ENCODE assay signal across 8 cellular contexts in genomic region chr12:7129647-7130536, GRCh38. TPM values are rescaled to one million over a fixed set of nuclear protein-coding genes. Genes with fewer than 3 reads are reported as not detected.
A peak's percentile ranks its signal among the peaks of the same experiment; 100 is the strongest.
DNase-seq lines count a peak whose midpoint lies in the region; ATAC-seq and TF ChIP-seq lines count a peak whose summit lies in the region.

Gene CLSTN3 (plus strand): TSS chr12:7130371. CDS start chr12:7130649, 278 bp downstream.

- H3K4me1 ChIP-seq in DOHH2 (ENCODE audit: control insufficient read depth, low read length): peaks cover 19% of the 10 kb centered on the region
- peaks cover 7% of the 10 kb centered on the region; the same call in 1 of the 2 replicates for H3K4me1 ChIP-seq in HAP-1
- peaks cover 8% of the 10 kb centered on the region for H3K4me1 ChIP-seq in psoas muscle

- H3F3A ChIP-seq in DOHH2 (ENCODE audit: control insufficient read depth, insufficient read depth): no peaks in the 10 kb centered on the region

- TF ChIP-seq CTCF in DOHH2 (IDR thresholded peaks at IDR 0.05; ENCODE audit: low read depth, low read length, poor library complexity, severe bottlenecking): no peak
- no peak for TF ChIP-seq CTCF in psoas muscle (IDR thresholded peaks at IDR 0.05)

- H3K27ac ChIP-seq in DOHH2 (ENCODE audit: low read depth, low read length) (no peak within 1 kb of the TSS), angular gyrus (ENCODE audit: low read depth, low read length) (peak within 1 kb of the TSS; percentile 87), psoas muscle (peak within 1 kb of the TSS; percentile 3)

- H3K4me3 ChIP-seq in DOHH2 (ENCODE audit: low read length): peak within 1 kb of the TSS; percentile 70
- peak within 1 kb of the TSS; percentile 64 for H3K4me3 ChIP-seq in HAP-1
- H3K4me3 ChIP-seq in psoas muscle: peak within 1 kb of the TSS; percentile 65

- peak within 1 kb of the TSS; percentile 72 for H3K4me2 ChIP-seq in DOHH2 (ENCODE audit: low read length)

- peak within 1 kb of the TSS; percentile 96 for H3K4me3 Mint-ChIP-seq in T-helper 2 cell treated with Interferon-gamma antibody and Interleukin-4, amounts not matched to agents 5 μg/mL and 100 μg/mL, for 36 hours

- H3K4me1 Mint-ChIP-seq in T-helper 2 cell treated with Interferon-gamma antibody and Interleukin-4, amounts not matched to agents 5 μg/mL and 100 μg/mL, for 36 hours (ENCODE audit: low read depth): peaks cover 28% of the 10 kb centered on the region

- H3K9me3 ChIP-seq in DOHH2 (ENCODE audit: control insufficient read depth, insufficient read depth, low read length): no peaks in the 10 kb centered on the region
- no peaks in the 10 kb centered on the region for H3K9me3 ChIP-seq in HAP-1
- H3K9me3 ChIP-seq in psoas muscle: no peaks in the 10 kb centered on the region

- peak within 1 kb of the TSS; percentile 92 for H3K27ac Mint-ChIP-seq in T-helper 2 cell treated with Interferon-gamma antibody and Interleukin-4, amounts not matched to agents 5 μg/mL and 100 μg/mL, for 36 hours

- H3K27me3 Mint-ChIP-seq in T-helper 2 cell treated with Interferon-gamma antibody and Interleukin-4, amounts not matched to agents 5 μg/mL and 100 μg/mL, for 36 hours (ENCODE audit: low read depth): no peaks in the 10 kb centered on the region

- H3K79me2 ChIP-seq in DOHH2 (ENCODE audit: control insufficient read depth, low read length): no peaks in the 10 kb centered on the region

- H3K36me3 Mint-ChIP-seq in T-helper 2 cell treated with Interferon-gamma antibody and Interleukin-4, amounts not matched to agents 5 μg/mL and 100 μg/mL, for 36 hours (ENCODE audit: low read depth): peaks cover 28% of the 10 kb centered on the region

- H3K36me3 ChIP-seq in DOHH2 (ENCODE audit: control insufficient read depth, low read length) (no peaks in the 10 kb centered on the region), HAP-1 (replicated peaks) (peaks cover 6% of the 10 kb centered on the region; the same call in 1 of the 2 replicates), psoas muscle (ENCODE audit: insufficient read depth in 1 of 2, low read depth in 1 of 2) (no peaks in the 10 kb centered on the region)

- intact Hi-C loops in left ventricle myocardium superior (cut with micrococcal nuclease): no loop called here
- intact Hi-C loops in psoas muscle (cut with DNase I): no loop called here

- peaks cover 48% of the 10 kb centered on the region for H3K27me3 ChIP-seq in DOHH2 (ENCODE audit: control insufficient read depth, low read length)
- no peaks in the 10 kb centered on the region for H3K27me3 ChIP-seq in HAP-1 (ENCODE audit: low read depth)
- peaks cover 0 to 31% (median 5%) of the 10 kb centered on the region in 3 donors for H3K27me3 ChIP-seq in psoas muscle (ENCODE audit: insufficient read depth in 3 of 3, low read length in 2 of 3)

- WGBS in psoas muscle, 3 donors: 0 to 1% (median 0%) methylated on average over 41 to 48 of the region's 48 CpGs

- in situ Hi-C loops in HAP-1 (cut with MboI; ENCODE audit: low sequenced_read_pairs): no loop called here

- no peaks in the 10 kb centered on the region for H4K20me1 ChIP-seq in DOHH2 (ENCODE audit: control insufficient read depth, insufficient read depth, low read depth, low read length)

- no peaks in the 10 kb centered on the region for H3K9me2 ChIP-seq in DOHH2 (replicated peaks; ENCODE audit: control insufficient read depth, low read length)

- peak; percentile 85 for ATAC-seq in left ventricle myocardium superior
- ATAC-seq in psoas muscle: peak; percentile 62 to 81 (median 72)

- DNase-seq in HAP-1 (ENCODE audit: low spot score in 2 of 2): peak; percentile 76 to 93
- DNase-seq in NCI-H1105 (lab: John Stamatoyannopoulos, UW): peak; percentile 75
- DNase-seq in T-helper 2 cell treated with Interferon-gamma antibody and Interleukin-4, amounts not matched to agents 5 μg/mL and 100 μg/mL, for 36 hours (ENCODE audit: low spot score): peak; percentile 76
- peak; percentile 80 for DNase-seq in left ventricle myocardium superior
- DNase-seq in psoas muscle: peak; percentile 81 to 87
- peak; percentile 83 for DNase-seq in ureter (ENCODE audit: low spot score)

- no peaks in the 10 kb centered on the region for H3K9me3 Mint-ChIP-seq in T-helper 2 cell treated with Interferon-gamma antibody and Interleukin-4, amounts not matched to agents 5 μg/mL and 100 μg/mL, for 36 hours

RNA-seq across cellular contexts. Expression of gene CLSTN3, which starts in this region (rescaled TPM):
- total RNA-seq in left ventricle myocardium superior: 6.4 TPM
- total RNA-seq in psoas muscle: 1 to 10 TPM; 2.8 to 5.1 (median 3.3) TPM
- polyA plus RNA-seq in psoas muscle: 1 to 10 TPM; 1.2 to 3.6 (median 1.3) TPM
- total RNA-seq in ureter: 48.2 TPM
